In the genomic region with DNA sequence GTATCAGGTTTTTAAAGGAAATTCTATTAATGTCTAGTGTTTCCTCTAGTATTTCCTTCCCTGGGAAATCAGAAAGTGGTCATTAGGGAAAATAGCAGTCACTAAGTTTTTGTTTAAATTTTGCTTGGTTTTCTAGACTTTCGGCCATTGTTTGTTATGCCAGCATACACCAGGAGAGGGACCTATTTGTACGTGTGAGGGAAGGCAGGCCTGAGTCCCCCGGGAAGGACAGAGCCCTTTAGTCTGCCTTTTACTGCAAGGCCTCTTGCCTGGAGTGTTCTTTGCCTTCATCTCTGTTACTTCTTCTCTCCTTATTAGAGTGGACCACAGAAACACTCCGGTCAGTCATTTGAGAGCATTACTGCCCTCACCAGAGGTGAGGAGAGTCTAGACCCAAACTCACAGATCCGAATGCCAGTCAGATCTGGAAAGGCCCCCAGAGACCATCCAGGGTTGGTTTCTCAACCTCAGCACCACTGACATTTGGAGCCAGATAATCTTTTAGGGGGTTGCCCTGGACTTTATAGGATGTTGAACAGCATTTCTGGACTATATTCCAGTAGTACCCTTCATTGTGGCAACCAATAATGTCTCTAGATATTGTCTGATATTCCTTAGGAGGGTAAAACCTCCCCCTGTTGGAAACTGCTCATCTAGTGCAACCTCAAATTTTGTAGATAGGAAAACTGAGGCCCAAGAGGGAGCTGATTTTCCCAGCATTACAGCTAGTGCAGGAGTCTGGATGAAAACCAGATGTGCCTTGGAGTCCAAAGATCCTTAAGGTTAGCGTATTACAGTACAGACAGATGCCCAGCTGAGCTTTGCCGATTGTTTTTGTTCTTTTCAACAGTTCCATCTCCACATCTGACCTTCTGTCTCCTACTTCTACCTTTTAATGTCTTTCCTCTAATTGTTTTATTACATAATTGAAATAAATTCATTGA, we compare ENCODE assay signal across 8 cellular contexts.
DNase-seq lines count a peak whose midpoint lies in the region; ATAC-seq and TF ChIP-seq lines count a peak whose summit lies in the region.

No MANE protein-coding gene starts in this region.

- no peak for ATAC-seq in GM18505 (IDR thresholded peaks at IDR 0.05; ENCODE audit: unreplicated experiment)
- ATAC-seq in GM21717 (IDR thresholded peaks at IDR 0.05; ENCODE audit: unreplicated experiment): no peak
- no peak for ATAC-seq in HG02938 (IDR thresholded peaks at IDR 0.05; ENCODE audit: unreplicated experiment)

- no peak overlapping the region for H3K4me3 ChIP-seq in epithelial cell of proximal tubule (ENCODE audit: low read depth, low read length)

- H3K36me3 Mint-ChIP-seq in nephron (ENCODE audit: low read depth): no peaks in the 10 kb centered on the region

- H3K4me1 Mint-ChIP-seq in nephron: peaks cover 35% of the 10 kb centered on the region

- H3K27ac Mint-ChIP-seq in nephron: peak overlapping the region; percentile 20 to 24 (median 20)

- TF ChIP-seq POLR2A in GM18505 (IDR thresholded peaks at IDR 0.05; ENCODE audit: borderline replicate concordance, extremely low read depth, insufficient read depth, insufficient read length): no peak

- no peaks in the 10 kb centered on the region for H3K27me3 Mint-ChIP-seq in nephron (ENCODE audit: low read depth)

- TF ChIP-seq CTCF in epithelial cell of proximal tubule (conservative IDR thresholded peaks at IDR 0.05; ENCODE audit: low read depth, low read length) (peak; percentile 62), nephron (IDR thresholded peaks at IDR 0.05; ENCODE audit: unreplicated experiment in 3 of 3) (peak; percentile 45 to 71 (median 47))

- DNase-seq in DMS 273 (lab: John Stamatoyannopoulos, UW; ENCODE audit: unreplicated experiment) (peak; percentile 58), NCI-H524 (lab: John Stamatoyannopoulos, UW) (peak; percentile 16 to 55), epithelial cell of proximal tubule (ENCODE audit: low read depth) (no peak), KG1 (lab: John Stamatoyannopoulos, UW) (no peak)

- H3K4me3 Mint-ChIP-seq in nephron: no peak overlapping the region

- H3K9me3 Mint-ChIP-seq in nephron: no peaks in the 10 kb centered on the region

Comparison
In these comparisons a context has a peak if more than half of its experiments do, and no peak if none do; other contexts are left out.
1. DNase-seq: peak in DMS 273 (single experiment) and NCI-H524 (2 of 2); none in epithelial cell of proximal tubule (single experiment) and KG1 (single experiment).